9 cellular contexts compared by ENCODE assay signal in the genomic region with DNA sequence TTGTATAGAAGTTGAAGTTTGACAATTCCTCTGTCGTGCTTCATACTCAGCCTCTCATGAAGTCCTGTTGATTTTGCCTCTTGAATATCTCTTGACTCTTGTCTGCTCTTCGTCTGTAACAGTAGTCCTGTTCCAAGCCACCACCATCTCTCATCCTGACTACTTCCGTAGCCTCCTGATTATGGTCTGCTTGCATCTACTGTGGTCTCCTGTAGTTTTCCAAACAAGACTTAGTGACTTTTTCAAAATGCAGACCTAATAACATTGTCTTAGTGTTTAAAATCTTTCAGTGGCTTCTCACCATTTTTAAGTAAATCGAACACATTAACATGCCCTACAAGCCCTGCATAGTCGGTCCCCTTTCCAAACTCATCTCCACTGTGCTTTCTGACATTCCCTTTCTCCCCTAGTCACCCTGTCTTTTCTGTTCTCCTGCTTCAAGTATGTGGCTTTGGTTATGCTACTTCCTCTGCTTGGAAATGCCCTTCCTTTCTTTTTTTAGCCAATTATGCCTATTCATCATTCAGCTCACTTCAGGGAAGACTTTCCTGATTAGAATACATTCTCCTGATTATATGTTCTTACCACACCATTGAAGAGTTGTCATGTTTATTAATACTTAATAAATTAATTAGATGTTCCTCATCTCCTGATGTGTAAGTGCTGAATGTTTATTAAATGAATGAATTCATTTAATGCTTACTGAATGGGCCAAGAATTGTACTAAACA. TPM values are rescaled to one million over a fixed set of nuclear protein-coding genes. Genes with fewer than 3 reads are reported as not detected.
DNase-seq lines count a peak whose midpoint lies in the region; ATAC-seq and TF ChIP-seq lines count a peak whose summit lies in the region.
"Had no signal": no experiment of that assay in that cellular context is flagged by ENCODE, and none has a peak within 500 bp of the region (broad histone marks: within the 10 kb centered on the region; RNA-seq: fewer than 3 reads in every experiment).

No MANE protein-coding gene starts in this region.

- no peak for TF ChIP-seq POLR2A in body of pancreas (IDR thresholded peaks at IDR 0.05)

- peak overlapping the region; percentile 10 for H3K9ac ChIP-seq in iPS-20b (ENCODE audit: low read depth, low read length)

- CTCF ChIA-PET in activated naive CD4-positive, alpha-beta T cell treated with anti-CD3 and anti-CD28 coated beads, Interleukin-2, amount 10 ng/mL, durations not matched to agents 7 days and 5 days (lab: Charles Lee): no interaction called here
- CTCF ChIA-PET in activated CD4-positive, alpha-beta memory T cell treated with anti-CD3 and anti-CD28 coated beads for 36 hours (lab: Charles Lee): no interaction called here

- H3K4me1 ChIP-seq in iPS-20b (ENCODE audit: insufficient read depth, low read length): peaks cover 6% of the 10 kb centered on the region; the same call in 1 of the 2 replicates
- H3K4me1 ChIP-seq in thoracic aorta (ENCODE audit: control insufficient read depth in 1 of 2, low read depth in 2 of 2): peaks cover 10 to 37% of the 10 kb centered on the region in 2 donors
- H3K4me1 ChIP-seq in body of pancreas: peaks cover 32% of the 10 kb centered on the region

- peaks cover 38% of the 10 kb centered on the region for H3K4me1 Mint-ChIP-seq in activated naive CD4-positive, alpha-beta T cell treated with anti-CD3 and anti-CD28 coated beads, Interleukin-2, amount 10 ng/mL, durations not matched to agents 7 days and 5 days
- peaks cover 39% of the 10 kb centered on the region for H3K4me1 Mint-ChIP-seq in activated CD4-positive, alpha-beta memory T cell treated with anti-CD3 and anti-CD28 coated beads for 36 hours (ENCODE audit: low read depth)

- TF ChIP-seq CTCF in thoracic aorta (IDR thresholded peaks at IDR 0.05): no peak
- no peak for TF ChIP-seq CTCF in body of pancreas (IDR thresholded peaks at IDR 0.05)

- peak overlapping the region; percentile 98 for H3K4me3 ChIP-seq in iPS-20b (ENCODE audit: low read length)
- H3K4me3 ChIP-seq in thoracic aorta: peak overlapping the region; percentile 95
- no peak overlapping the region for H3K4me3 ChIP-seq in body of pancreas

- WGBS in body of pancreas, 2 donors: 44 to 54% methylated on average over 5 of the region's 5 CpGs

- intact Hi-C loops in activated CD4-positive, alpha-beta memory T cell treated with anti-CD3 and anti-CD28 coated beads for 36 hours (cut with micrococcal nuclease): loop anchor here (5.0 to 10.0 kb wide), 4 partner anchors 1016 to 1767 kb away; partner anchors contain the start of genes APAF1, IKBIP and UTP20
- intact Hi-C loops in body of pancreas (cut with DNase I): no loop called here

- H3K36me3 ChIP-seq in iPS-20b (ENCODE audit: insufficient read depth, low read depth, low read length): no peaks in the 10 kb centered on the region
- no peaks in the 10 kb centered on the region for H3K36me3 ChIP-seq in thoracic aorta
- no peaks in the 10 kb centered on the region for H3K36me3 ChIP-seq in body of pancreas (replicated peaks in 1 of 2; ENCODE audit: insufficient read depth in 1 of 2, low read depth in 2 of 2)

- peak overlapping the region; percentile 99 for H3K4me3 Mint-ChIP-seq in activated naive CD4-positive, alpha-beta T cell treated with anti-CD3 and anti-CD28 coated beads, Interleukin-2, amount 10 ng/mL, durations not matched to agents 7 days and 5 days
- H3K4me3 Mint-ChIP-seq in activated CD4-positive, alpha-beta memory T cell treated with anti-CD3 and anti-CD28 coated beads for 36 hours: peak overlapping the region; percentile 94

- H3K9me3 Mint-ChIP-seq in activated naive CD4-positive, alpha-beta T cell treated with anti-CD3 and anti-CD28 coated beads, Interleukin-2, amount 10 ng/mL, durations not matched to agents 7 days and 5 days: no peaks in the 10 kb centered on the region
- no peaks in the 10 kb centered on the region for H3K9me3 Mint-ChIP-seq in activated CD4-positive, alpha-beta memory T cell treated with anti-CD3 and anti-CD28 coated beads for 36 hours

- H3K9me3 ChIP-seq in iPS-20b (ENCODE audit: insufficient read depth, low read depth, low read length): no peaks in the 10 kb centered on the region
- no peaks in the 10 kb centered on the region for H3K9me3 ChIP-seq in thoracic aorta
- no peaks in the 10 kb centered on the region for H3K9me3 ChIP-seq in body of pancreas

- POLR2A ChIA-PET in activated CD4-positive, alpha-beta memory T cell treated with anti-CD3 and anti-CD28 coated beads for 36 hours (lab: Charles Lee): interaction anchor here (3.1 kb wide), 1 partner anchor 68 kb away, joined by 17 read pairs; the partner anchor contains the start of gene ACTR6

- ATAC-seq in thoracic aorta (ENCODE audit: insufficient number of reproducible peaks, low FRiP score, low read depth) (no peak), HG03175 (IDR thresholded peaks at IDR 0.05; ENCODE audit: unreplicated experiment) (no peak), GM18867 (IDR thresholded peaks at IDR 0.05; ENCODE audit: unreplicated experiment) (no peak), body of pancreas (no peak)

- no peak for DNase-seq in activated naive CD4-positive, alpha-beta T cell treated with anti-CD3 and anti-CD28 coated beads, Interleukin-2, amount 10 ng/mL, durations not matched to agents 7 days and 5 days
- no peak for DNase-seq in activated naive CD4-positive, alpha-beta T cell (lab: John Stamatoyannopoulos, UW)
- DNase-seq in activated CD4-positive, alpha-beta memory T cell treated with anti-CD3 and anti-CD28 coated beads for 36 hours: no peak
- DNase-seq in thoracic aorta (ENCODE audit: low spot score) (no peak), body of pancreas (no peak)
- DNase-seq: NCI-H69 had no signal

- peak overlapping the region; percentile 56 for H3K27ac Mint-ChIP-seq in activated naive CD4-positive, alpha-beta T cell treated with anti-CD3 and anti-CD28 coated beads, Interleukin-2, amount 10 ng/mL, durations not matched to agents 7 days and 5 days
- H3K27ac Mint-ChIP-seq in activated CD4-positive, alpha-beta memory T cell treated with anti-CD3 and anti-CD28 coated beads for 36 hours: no peak overlapping the region

- no peaks in the 10 kb centered on the region for H3K27me3 ChIP-seq in iPS-20b (ENCODE audit: insufficient read depth, low read length)
- H3K27me3 ChIP-seq in thoracic aorta (replicated peaks; ENCODE audit: insufficient read depth): no peaks in the 10 kb centered on the region
- no peaks in the 10 kb centered on the region for H3K27me3 ChIP-seq in body of pancreas

- H3K27ac ChIP-seq in iPS-20b (ENCODE audit: low read length) (no peak overlapping the region), thoracic aorta (no peak overlapping the region), body of pancreas (no peak overlapping the region)

- no peaks in the 10 kb centered on the region for H3K27me3 Mint-ChIP-seq in activated naive CD4-positive, alpha-beta T cell treated with anti-CD3 and anti-CD28 coated beads, Interleukin-2, amount 10 ng/mL, durations not matched to agents 7 days and 5 days
- no peaks in the 10 kb centered on the region for H3K27me3 Mint-ChIP-seq in activated CD4-positive, alpha-beta memory T cell treated with anti-CD3 and anti-CD28 coated beads for 36 hours

- peaks cover 9% of the 10 kb centered on the region for H3K36me3 Mint-ChIP-seq in activated naive CD4-positive, alpha-beta T cell treated with anti-CD3 and anti-CD28 coated beads, Interleukin-2, amount 10 ng/mL, durations not matched to agents 7 days and 5 days
- H3K36me3 Mint-ChIP-seq in activated CD4-positive, alpha-beta memory T cell treated with anti-CD3 and anti-CD28 coated beads for 36 hours: no peaks in the 10 kb centered on the region

RNA-seq across cellular contexts. Expression of gene SCYL2, which starts 2.0 kb away (rescaled TPM):
- total RNA-seq in activated CD4-positive, alpha-beta memory T cell treated with anti-CD3 and anti-CD28 coated beads for 36 hours: 10 to 100 TPM; 24.5 to 26.7 TPM
- total RNA-seq in thoracic aorta (10 to 100 TPM; 44.8 to 52.3 TPM), body of pancreas (10 to 100 TPM; 13.8 to 23.1 TPM)

RNA-seq across cellular contexts. Expression of gene DEPDC4, which starts 2.1 kb away (rescaled TPM):
- 1 to 10 TPM; 2.4 to 3.5 TPM for total RNA-seq in activated CD4-positive, alpha-beta memory T cell treated with anti-CD3 and anti-CD28 coated beads for 36 hours
- total RNA-seq in thoracic aorta (not detected), body of pancreas (1 to 10 TPM in 1 of 2 donors, not detected in 1; 2.1 TPM)

Comparison
In these comparisons a context has a peak if more than half of its experiments do, and no peak if none do; other contexts are left out.
1. H3K4me3 ChIP-seq: peak in iPS-20b (single experiment) and thoracic aorta (single experiment); none in body of pancreas (0 of 2).